Comparison of ENCODE assay signal across 8 cellular contexts in genomic region chr19:13022111-13022858, GRCh38. TPM values are rescaled to one million over a fixed set of nuclear protein-coding genes. Genes with fewer than 3 reads are reported as not detected.
DNase-seq lines count a peak whose midpoint lies in the region; TF ChIP-seq lines count a peak whose summit lies in the region.

No MANE protein-coding gene starts in this region.

- intact Hi-C loops in breast epithelium (cut with DNase I; ENCODE audit: low total_unique reads): no loop called here
- intact Hi-C loops in lower leg skin (cut with DNase I; ENCODE audit: low total_unique reads): no loop called here

- no peak for TF ChIP-seq CTCF in AG10803 (conservative IDR thresholded peaks at IDR 0.05; ENCODE audit: low read length)
- no peak for TF ChIP-seq CTCF in KMS-11 (conservative IDR thresholded peaks at IDR 0.05; ENCODE audit: low read depth, low read length)
- no peak for TF ChIP-seq CTCF in breast epithelium (IDR thresholded peaks at IDR 0.05)
- TF ChIP-seq CTCF in lower leg skin (IDR thresholded peaks at IDR 0.05): no peak

- H3K36me3 ChIP-seq in KMS-11 (ENCODE audit: insufficient read depth) (no peaks in the 10 kb centered on the region), breast epithelium (no peaks in the 10 kb centered on the region), muscle layer of colon (ENCODE audit: insufficient read depth, low read length) (peaks cover 5% of the 10 kb centered on the region)

- H3K9me3 ChIP-seq in breast epithelium: no peaks in the 10 kb centered on the region
- H3K9me3 ChIP-seq in muscle layer of colon (ENCODE audit: low read length): no peaks in the 10 kb centered on the region

- no peaks in the 10 kb centered on the region for H4K20me1 ChIP-seq in KMS-11 (ENCODE audit: insufficient read depth)

- peak overlapping the region; percentile 87 for H3K4me3 ChIP-seq in AG10803 (ENCODE audit: low read length)
- H3K4me3 ChIP-seq in KMS-11 (IDR thresholded peaks at IDR 0.05; ENCODE audit: insufficient read depth, low read depth, low read length): no peak overlapping the region
- H3K4me3 ChIP-seq in breast epithelium: peak overlapping the region; percentile 41 to 75 (median 53)
- H3K4me3 ChIP-seq in muscle layer of colon (ENCODE audit: low read depth in 1 of 2, low read length in 2 of 2): peak overlapping the region in 1 of 2 donors; percentile 42
- no peak overlapping the region for H3K4me3 ChIP-seq in lower leg skin (ENCODE audit: low read depth, poor library complexity, severe bottlenecking)

- H3K27ac ChIP-seq in KMS-11: peak overlapping the region; percentile 40; the same call in 1 of the 2 replicates
- H3K27ac ChIP-seq in breast epithelium: peak overlapping the region; percentile 95 to 97
- peak overlapping the region; percentile 96 for H3K27ac ChIP-seq in muscle layer of colon (ENCODE audit: low read depth, low read length)

- WGBS in lower leg skin, 2 donors: 12 to 18% methylated on average over 21 to 22 of the region's 22 CpGs

- TF ChIP-seq POLR2A in breast epithelium (IDR thresholded peaks at IDR 0.05) (no peak), lower leg skin (IDR thresholded peaks at IDR 0.05) (no peak)

- H3K9ac ChIP-seq in KMS-11 (peak overlapping the region; percentile 23; the same call in 1 of the 2 replicates), muscle layer of colon (ENCODE audit: low read length) (peak overlapping the region; percentile 44)

- H2AFZ ChIP-seq in KMS-11 (ENCODE audit: low read depth): peak overlapping the region; percentile 79

- H3K4me1 ChIP-seq in KMS-11 (ENCODE audit: low read depth, poor library complexity, severe bottlenecking): peaks cover 12% of the 10 kb centered on the region
- H3K4me1 ChIP-seq in breast epithelium: peaks cover 17 to 27% of the 10 kb centered on the region in 2 donors
- peaks cover 75% of the 10 kb centered on the region for H3K4me1 ChIP-seq in muscle layer of colon (ENCODE audit: insufficient read depth, low read length)

- H3K27me3 ChIP-seq in KMS-11 (ENCODE audit: insufficient read depth, low read depth) (peaks cover 54% of the 10 kb centered on the region), breast epithelium (no peaks in the 10 kb centered on the region), muscle layer of colon (ENCODE audit: control insufficient read depth in 1 of 2, insufficient read depth in 2 of 2, low read length in 2 of 2) (no peaks in the 10 kb centered on the region)

- H3K4me2 ChIP-seq in KMS-11: peak overlapping the region; percentile 64

- DNase-seq in AG10803 (ENCODE audit: low read depth): peak; percentile 75
- DNase-seq in breast epithelium (ENCODE audit: low spot score in 2 of 2): no peak
- DNase-seq in stimulated activated CD8-positive, alpha-beta memory T cell treated with anti-CD3 and anti-CD28 coated beads, Interleukin-4, amount 100 ng/mL, for 48 hours: no peak
- DNase-seq in HCEC 1CT: no peak
- no peak for DNase-seq in lower leg skin (ENCODE audit: low spot score in 2 of 2)
- no peak for DNase-seq in DMS53 (lab: John Stamatoyannopoulos, UW)

- no peaks in the 10 kb centered on the region for H3K79me2 ChIP-seq in KMS-11 (ENCODE audit: insufficient read depth, low read depth)

RNA-seq across cellular contexts. Expression of gene NFIX, which starts 27.0 kb away (rescaled TPM):
- total RNA-seq in breast epithelium: 10 to 100 TPM; 43.6 to 53.9 (median 52.8) TPM
- 100 to 1,000 TPM; 119 to 177 (median 136) TPM for total RNA-seq in lower leg skin

RNA-seq across cellular contexts. Expression of gene DAND5, which starts 52.9 kb away (rescaled TPM):
- not detected for total RNA-seq in breast epithelium
- under 1 TPM in 1 of 4 donors, not detected in 3; 0.32 TPM for total RNA-seq in lower leg skin

Comparison
In these comparisons a context has a peak if more than half of its experiments do, and no peak if none do; other contexts are left out.
1. H3K4me3 ChIP-seq: peak in AG10803 (single experiment) and breast epithelium (3 of 3); none in KMS-11 (single experiment) and lower leg skin (single experiment).
2. H3K27ac ChIP-seq: peak in every context shown above with its lines; median percentile 96 in breast epithelium; 96 in muscle layer of colon; 40 in KMS-11.